8 cellular contexts compared by ENCODE assay signal in the genomic region with DNA sequence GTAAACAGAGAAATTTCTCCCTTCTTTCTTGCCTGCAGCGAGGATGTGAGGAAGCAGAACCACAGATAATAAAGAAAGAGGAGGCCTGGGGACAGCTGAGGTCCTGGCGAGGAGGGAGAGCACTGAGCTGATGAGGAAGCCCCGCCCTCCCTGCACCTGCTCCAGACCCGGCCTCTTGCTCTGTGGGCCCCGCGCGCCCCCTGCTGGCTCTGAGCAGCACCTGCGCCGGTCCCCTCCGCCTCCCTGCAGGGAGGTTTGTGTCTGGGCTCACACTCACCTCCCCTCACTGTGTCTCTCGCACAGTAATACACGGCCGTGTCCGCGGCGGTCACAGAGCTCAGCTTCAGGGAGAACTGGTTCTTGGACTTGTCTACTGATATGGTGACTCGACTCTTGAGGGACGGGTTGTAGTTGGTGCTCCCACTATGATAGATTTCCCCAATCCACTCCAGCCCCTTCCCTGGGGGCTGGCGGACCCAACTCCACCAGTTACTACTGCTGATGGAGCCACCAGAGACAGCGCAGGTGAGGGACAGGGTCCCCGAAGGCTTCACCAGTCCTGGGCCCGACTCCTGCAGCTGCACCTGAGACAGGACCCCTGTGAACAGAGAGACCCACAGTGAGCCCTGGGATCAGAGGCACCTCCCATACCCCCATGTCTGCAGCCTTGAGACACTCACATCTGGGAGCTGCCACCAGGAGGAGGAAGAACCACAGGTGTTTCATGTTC.
A peak's percentile ranks its signal among the peaks of the same experiment; 100 is the strongest.
DNase-seq lines count a peak whose midpoint lies in the region; TF ChIP-seq lines count a peak whose summit lies in the region.
"Not testable (repeated sequence)": the region's sequence is repeated elsewhere in the genome, so short reads cannot be mapped to it uniquely, and the experiment has no call there.

No MANE protein-coding gene starts in this region.

- H3K4me3 Mint-ChIP-seq in immature natural killer cell, result not testable (repeated sequence)

- not testable (repeated sequence) for H3K27ac ChIP-seq in A673 (ENCODE audit: low read depth, low read length, poor library complexity, severe bottlenecking); OCI-LY1 (ENCODE audit: low read depth, low read length, poor library complexity, severe bottlenecking)

- not testable (repeated sequence) for H3K4me3 ChIP-seq in A673 (ENCODE audit: low read depth, low read length, poor library complexity, severe bottlenecking); MG63; OCI-LY1 (ENCODE audit: low read depth, low read length, poor library complexity, severe bottlenecking)

- not testable (repeated sequence) for H4K20me1 ChIP-seq in OCI-LY1 (ENCODE audit: insufficient read depth, low read length)

- TF ChIP-seq CTCF in A673 (conservative IDR thresholded peaks at IDR 0.05; ENCODE audit: low read depth, low read length), result peak; percentile 66
- peak; percentile 25; the same call in 1 of the 3 replicates for TF ChIP-seq CTCF in GM12872 (IDR thresholded peaks at IDR 0.05; ENCODE audit: insufficient read depth, low read depth, low read length)
- peak; percentile 57 for TF ChIP-seq CTCF in OCI-LY1 (IDR thresholded peaks at IDR 0.05; ENCODE audit: low read length)

- not testable (repeated sequence) for H3K9me2 ChIP-seq in OCI-LY1 (ENCODE audit: low read depth, low read length)

- H3K9me3 Mint-ChIP-seq in immature natural killer cell, result not testable (repeated sequence)

- CTCF ChIA-PET in A673 (lab: Charles Lee), result not testable (repeated sequence)

- peaks cover 18 to 23% of the 10 kb centered on the region in 2 donors for H3K4me1 Mint-ChIP-seq in immature natural killer cell

- not testable (repeated sequence) for H3K27me3 Mint-ChIP-seq in immature natural killer cell (ENCODE audit: low read depth in 3 of 3)

- not testable (repeated sequence) for H3K4me1 ChIP-seq in A673 (ENCODE audit: insufficient read depth, low read length, poor library complexity, severe bottlenecking); OCI-LY1 (ENCODE audit: insufficient read depth, low read length, severe bottlenecking)

- H3F3A ChIP-seq in OCI-LY1 (ENCODE audit: insufficient read depth, low read length), result not testable (repeated sequence)

- not testable (repeated sequence) for BruUV-seq in A673 (replicated peaks; lab: Mats Ljungman, UMichigan)

- POLR2A ChIA-PET in A673 (lab: Charles Lee; ENCODE audit: low non-redundant PET), result not testable (repeated sequence)

- not testable (repeated sequence) for H3K27me3 ChIP-seq in A673 (replicated peaks; ENCODE audit: insufficient read depth, low read depth, low read length, poor library complexity); MG63; OCI-LY1 (ENCODE audit: insufficient read depth, low read length)

- DNase-seq in A673 (ENCODE audit: low spot score) (peak; percentile 78), MG63 (peak; percentile 59), immature natural killer cell (peak in 2 of 3 donors; percentile 68 to 73)
- DNase-seq in activated CD4-positive, alpha-beta T cell treated with anti-CD3 and anti-CD28 coated beads for 24 hours (ENCODE audit: low read depth in 2 of 2), result peak; percentile 71 to 85
- DNase-seq in activated naive CD4-positive, alpha-beta T cell (lab: John Stamatoyannopoulos, UW), result peak; percentile 59 to 85 (median 73)
- DNase-seq in stimulated activated CD4-positive, alpha-beta T cell treated with anti-CD3 and anti-CD28 coated beads, Interleukin-4, amount 100 ng/mL, for 24 hours, result peak; percentile 88

- not testable (repeated sequence) for H3K79me2 ChIP-seq in OCI-LY1 (ENCODE audit: insufficient read depth, low read length)

- H2AFZ ChIP-seq in OCI-LY1 (ENCODE audit: low read length), result not testable (repeated sequence)

- intact Hi-C loops in A673 (cut with micrococcal nuclease; ENCODE audit: unreplicated experiment), result loop anchor here (10.0 kb wide), 1 partner anchor 467 kb away; no protein-coding TSS in a partner anchor

- H3K9me3 ChIP-seq in A673 (ENCODE audit: low read depth, low read length, poor library complexity, severe bottlenecking); MG63; OCI-LY1 (ENCODE audit: low read length): not testable (repeated sequence)

- not testable (repeated sequence) for H3K36me3 ChIP-seq in A673 (ENCODE audit: insufficient read depth, low read length, poor library complexity, severe bottlenecking); MG63; OCI-LY1 (ENCODE audit: insufficient read depth, low read length)

- H3K36me3 Mint-ChIP-seq in immature natural killer cell, result not testable (repeated sequence)

- peak overlapping the region in 2 of 6 donors; percentile 42 to 50 for H3K27ac Mint-ChIP-seq in immature natural killer cell

- H3K9ac ChIP-seq in OCI-LY1 (ENCODE audit: low read length), result not testable (repeated sequence)

- not testable (repeated sequence) for H3K4me2 ChIP-seq in OCI-LY1 (ENCODE audit: low read length)
